ENCODE assay signal across 1 cellular context in the genomic region with DNA sequence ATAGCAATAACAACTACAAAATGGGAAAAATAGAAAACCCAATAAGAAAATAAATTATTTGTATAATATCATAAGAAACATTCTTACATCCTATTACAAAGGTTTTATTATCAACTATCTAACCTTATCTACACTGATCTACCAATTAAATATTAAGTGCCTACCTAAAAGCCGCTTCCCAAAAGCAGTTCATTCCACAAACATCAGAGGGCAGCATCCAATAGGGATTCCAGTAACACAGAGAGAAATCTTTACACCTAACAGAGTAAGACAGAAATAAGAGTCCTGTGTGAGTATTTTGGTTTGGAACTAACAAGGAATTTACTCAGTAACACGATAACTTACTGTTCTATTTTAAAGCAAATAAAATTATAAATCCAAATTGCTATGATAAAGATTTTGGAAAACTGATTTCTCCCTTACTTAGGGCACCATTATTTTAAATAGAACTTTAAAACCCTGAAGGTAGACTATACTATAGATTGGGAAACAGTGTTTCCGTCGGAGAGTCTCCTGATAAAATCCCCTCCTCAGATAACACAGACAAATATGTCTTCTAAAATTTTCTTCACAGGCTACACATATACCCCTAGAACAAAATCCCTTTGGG.
TF ChIP-seq lines count a peak whose summit lies in the region.

No MANE protein-coding gene starts in this region.

TF ChIP-seq in GM12878, 131 proteins besides CTCF, POLR2A, EP300 and RAD21 (continued from another document):
- TF ChIP-seq, protein P1, sequence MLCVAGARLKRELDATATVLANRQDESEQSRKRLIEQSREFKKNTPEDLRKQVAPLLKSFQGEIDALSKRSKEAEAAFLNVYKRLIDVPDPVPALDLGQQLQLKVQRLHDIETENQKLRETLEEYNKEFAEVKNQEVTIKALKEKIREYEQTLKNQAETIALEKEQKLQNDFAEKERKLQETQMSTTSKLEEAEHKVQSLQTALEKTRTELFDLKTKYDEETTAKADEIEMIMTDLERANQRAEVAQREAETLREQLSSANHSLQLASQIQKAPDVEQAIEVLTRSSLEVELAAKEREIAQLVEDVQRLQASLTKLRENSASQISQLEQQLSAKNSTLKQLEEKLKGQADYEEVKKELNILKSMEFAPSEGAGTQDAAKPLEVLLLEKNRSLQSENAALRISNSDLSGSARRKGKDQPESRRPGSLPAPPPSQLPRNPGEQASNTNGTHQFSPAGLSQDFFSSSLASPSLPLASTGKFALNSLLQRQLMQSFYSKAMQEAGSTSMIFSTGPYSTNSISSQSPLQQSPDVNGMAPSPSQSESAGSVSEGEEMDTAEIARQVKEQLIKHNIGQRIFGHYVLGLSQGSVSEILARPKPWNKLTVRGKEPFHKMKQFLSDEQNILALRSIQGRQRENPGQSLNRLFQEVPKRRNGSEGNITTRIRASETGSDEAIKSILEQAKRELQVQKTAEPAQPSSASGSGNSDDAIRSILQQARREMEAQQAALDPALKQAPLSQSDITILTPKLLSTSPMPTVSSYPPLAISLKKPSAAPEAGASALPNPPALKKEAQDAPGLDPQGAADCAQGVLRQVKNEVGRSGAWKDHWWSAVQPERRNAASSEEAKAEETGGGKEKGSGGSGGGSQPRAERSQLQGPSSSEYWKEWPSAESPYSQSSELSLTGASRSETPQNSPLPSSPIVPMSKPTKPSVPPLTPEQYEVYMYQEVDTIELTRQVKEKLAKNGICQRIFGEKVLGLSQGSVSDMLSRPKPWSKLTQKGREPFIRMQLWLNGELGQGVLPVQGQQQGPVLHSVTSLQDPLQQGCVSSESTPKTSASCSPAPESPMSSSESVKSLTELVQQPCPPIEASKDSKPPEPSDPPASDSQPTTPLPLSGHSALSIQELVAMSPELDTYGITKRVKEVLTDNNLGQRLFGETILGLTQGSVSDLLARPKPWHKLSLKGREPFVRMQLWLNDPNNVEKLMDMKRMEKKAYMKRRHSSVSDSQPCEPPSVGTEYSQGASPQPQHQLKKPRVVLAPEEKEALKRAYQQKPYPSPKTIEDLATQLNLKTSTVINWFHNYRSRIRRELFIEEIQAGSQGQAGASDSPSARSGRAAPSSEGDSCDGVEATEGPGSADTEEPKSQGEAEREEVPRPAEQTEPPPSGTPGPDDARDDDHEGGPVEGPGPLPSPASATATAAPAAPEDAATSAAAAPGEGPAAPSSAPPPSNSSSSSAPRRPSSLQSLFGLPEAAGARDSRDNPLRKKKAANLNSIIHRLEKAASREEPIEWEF (IDR thresholded peaks at IDR 0.05; ENCODE audit: insufficient replicate concordance, low read depth, low read length), result no peak
- TF ChIP-seq ZNF622 (IDR thresholded peaks at IDR 0.05) (no peak), PAX8 (IDR thresholded peaks at IDR 0.05) (no peak), NR2C2 (IDR thresholded peaks at IDR 0.05; ENCODE audit: borderline replicate concordance, control insufficient read depth, insufficient read length, low read depth) (no peak), ZNF274 (IDR thresholded peaks at IDR 0.05; ENCODE audit: insufficient read depth, insufficient read length) (no peak), BCL3 (IDR thresholded peaks at IDR 0.05; ENCODE audit: borderline replicate concordance, insufficient read depth, low read depth, low read length, poor library complexity, severe bottlenecking) (no peak), ZNF207 (IDR thresholded peaks at IDR 0.05; ENCODE audit: borderline replicate concordance) (no peak), FOXM1 (IDR thresholded peaks at IDR 0.05; ENCODE audit: low read depth, low read length) (peak; percentile 23; the same call in 1 of the 2 replicates), EED (IDR thresholded peaks at IDR 0.05; ENCODE audit: low read depth) (no peak), E2F8 (IDR thresholded peaks at IDR 0.05; ENCODE audit: low read depth, partially characterized antibody) (no peak), NR2F1 (conservative IDR thresholded peaks at IDR 0.05) (no peak), SMC3 (IDR thresholded peaks at IDR 0.05; ENCODE audit: borderline replicate concordance, low read length) (peak; percentile 68; the same call in 1 of the 2 replicates)
- TF ChIP-seq, protein P2, sequence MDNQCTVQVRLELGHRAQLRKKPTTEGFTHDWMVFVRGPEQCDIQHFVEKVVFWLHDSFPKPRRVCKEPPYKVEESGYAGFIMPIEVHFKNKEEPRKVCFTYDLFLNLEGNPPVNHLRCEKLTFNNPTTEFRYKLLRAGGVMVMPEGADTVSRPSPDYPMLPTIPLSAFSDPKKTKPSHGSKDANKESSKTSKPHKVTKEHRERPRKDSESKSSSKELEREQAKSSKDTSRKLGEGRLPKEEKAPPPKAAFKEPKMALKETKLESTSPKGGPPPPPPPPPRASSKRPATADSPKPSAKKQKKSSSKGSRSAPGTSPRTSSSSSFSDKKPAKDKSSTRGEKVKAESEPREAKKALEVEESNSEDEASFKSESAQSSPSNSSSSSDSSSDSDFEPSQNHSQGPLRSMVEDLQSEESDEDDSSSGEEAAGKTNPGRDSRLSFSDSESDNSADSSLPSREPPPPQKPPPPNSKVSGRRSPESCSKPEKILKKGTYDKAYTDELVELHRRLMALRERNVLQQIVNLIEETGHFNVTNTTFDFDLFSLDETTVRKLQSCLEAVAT (IDR thresholded peaks at IDR 0.05), result no peak
- TF ChIP-seq, protein P3, sequence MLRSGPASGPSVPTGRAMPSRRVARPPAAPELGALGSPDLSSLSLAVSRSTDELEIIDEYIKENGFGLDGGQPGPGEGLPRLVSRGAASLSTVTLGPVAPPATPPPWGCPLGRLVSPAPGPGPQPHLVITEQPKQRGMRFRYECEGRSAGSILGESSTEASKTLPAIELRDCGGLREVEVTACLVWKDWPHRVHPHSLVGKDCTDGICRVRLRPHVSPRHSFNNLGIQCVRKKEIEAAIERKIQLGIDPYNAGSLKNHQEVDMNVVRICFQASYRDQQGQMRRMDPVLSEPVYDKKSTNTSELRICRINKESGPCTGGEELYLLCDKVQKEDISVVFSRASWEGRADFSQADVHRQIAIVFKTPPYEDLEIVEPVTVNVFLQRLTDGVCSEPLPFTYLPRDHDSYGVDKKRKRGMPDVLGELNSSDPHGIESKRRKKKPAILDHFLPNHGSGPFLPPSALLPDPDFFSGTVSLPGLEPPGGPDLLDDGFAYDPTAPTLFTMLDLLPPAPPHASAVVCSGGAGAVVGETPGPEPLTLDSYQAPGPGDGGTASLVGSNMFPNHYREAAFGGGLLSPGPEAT (IDR thresholded peaks at IDR 0.05; ENCODE audit: low read depth), result no peak
